In the genomic region with DNA sequence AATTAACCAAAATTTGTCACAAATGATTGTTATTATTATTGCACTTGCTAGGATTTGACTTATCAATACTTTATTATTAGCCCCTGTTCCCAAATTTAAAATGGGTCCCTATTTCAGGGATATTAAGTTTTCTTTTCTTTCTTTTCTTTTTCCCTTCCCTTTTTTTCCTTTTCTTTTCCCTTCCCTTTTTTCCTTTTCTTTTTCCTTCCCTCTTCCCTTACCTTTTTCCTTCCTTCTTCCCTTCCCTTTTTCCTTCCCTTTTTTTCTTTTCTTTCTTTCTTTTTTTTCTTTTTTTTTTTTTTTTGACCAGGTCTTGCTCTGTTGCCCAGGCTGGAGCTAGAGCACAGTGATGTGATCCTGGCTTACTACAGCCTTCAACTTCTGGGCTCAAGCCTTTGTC, we compare ENCODE assay signal across 34 cellular contexts.
"Had no signal": no experiment of that assay in that cellular context is flagged by ENCODE, and none has a peak within 500 bp of the region (broad histone marks: within the 10 kb centered on the region; RNA-seq: fewer than 3 reads in every experiment).

No MANE protein-coding gene starts in this region.

- H3K4me1 ChIP-seq: ascending aorta, colonic mucosa had no signal

- DNase-seq: activated CD4-positive, alpha-beta memory T cell treated with anti-CD3 and anti-CD28 coated beads for 36 hours; activated CD4-positive, alpha-beta T cell treated with anti-CD3 and anti-CD28 coated beads for 1 hour; activated CD4-positive, alpha-beta T cell treated with anti-CD3 and anti-CD28 coated beads for 36 hours; activated CD4-positive, alpha-beta T cell treated with anti-CD3 and anti-CD28 coated beads, Interleukin-2, amount 50 U/mL, for 1 hour; activated CD4-positive, alpha-beta T cell treated with anti-CD3 and anti-CD28 coated beads, Interleukin-2, amount 50 U/mL, for 4 hours; activated CD4-positive, CD25-positive, alpha-beta regulatory T cell; activated CD8-positive, alpha-beta memory T cell treated with anti-CD3 and anti-CD28 coated beads, Interleukin-2, amount 50 U/mL, for 4 hours; activated CD8-positive, alpha-beta T cell treated with anti-CD3 and anti-CD28 coated beads for 36 hours; activated effector memory CD4-positive, alpha-beta T cell treated with anti-CD3 and anti-CD28 coated beads, Interleukin-2, amount 50 U/mL, for 16 hours; activated naive CD4-positive, alpha-beta T cell treated with anti-CD3 and anti-CD28 coated beads, Interleukin-2, amount 10 ng/mL, durations not matched to agents 7 days and 5 days; activated naive CD4-positive, alpha-beta T cell treated with Interleukin-2 at 50 U/mL for 16 hours; activated naive CD8-positive, alpha-beta T cell treated with anti-CD3 and anti-CD28 coated beads, Interleukin-2, amount 10 ng/mL, durations not matched to agents 7 days and 5 days; activated naive CD8-positive, alpha-beta T cell treated with anti-CD3 and anti-CD28 coated beads, Interleukin-2, amount 50 U/mL, for 24 hours; activated T-cell treated with anti-CD3 and anti-CD28 coated beads for 4 hours; activated T-cell treated with anti-CD3 and anti-CD28 coated beads, Interleukin-2, amount 50 U/mL, for 1 hour; activated T-cell treated with anti-CD3 and anti-CD28 coated beads, Interleukin-2, amount 50 U/mL, for 4 hours; activated T-cell treated with anti-CD3 and anti-CD28 coated beads, Interleukin-2, amount 50 U/mL, for 72 hours; amygdala; anterior cingulate cortex; central memory CD4-positive, alpha-beta T cell; colonic mucosa; T-cell; T-helper 2 cell; T-helper 9 cell had no signal

- H3K36me3 ChIP-seq: ascending aorta, colonic mucosa had no signal

- H3K4me3 ChIP-seq: ascending aorta, colonic mucosa had no signal

- H3K27me3 ChIP-seq: ascending aorta, colonic mucosa had no signal

- H3K9me3 Mint-ChIP-seq: activated CD4-positive, alpha-beta memory T cell treated with anti-CD3 and anti-CD28 coated beads for 36 hours; activated CD4-positive, alpha-beta T cell treated with anti-CD3 and anti-CD28 coated beads, Interleukin-2, amount 10 ng/mL, durations not matched to agents 24 days and 14 days; activated CD8-positive, alpha-beta T cell treated with anti-CD3 and anti-CD28 coated beads for 36 hours; activated naive CD4-positive, alpha-beta T cell treated with anti-CD3 and anti-CD28 coated beads, Interleukin-2, amount 10 ng/mL, durations not matched to agents 7 days and 5 days; activated naive CD4-positive, alpha-beta T cell treated with anti-CD3 and anti-CD28 coated beads, Interleukin-2, amount 50 U/mL, for 24 hours; activated naive CD8-positive, alpha-beta T cell treated with anti-CD3 and anti-CD28 coated beads, Interleukin-2, amount 10 ng/mL, durations not matched to agents 7 days and 5 days; activated naive CD8-positive, alpha-beta T cell treated with anti-CD3 and anti-CD28 coated beads, Interleukin-2, amount 50 U/mL, for 24 hours; activated T-cell treated with anti-CD3 and anti-CD28 coated beads, Interleukin-2, amount 50 U/mL, for 4 hours; activated T-cell treated with anti-CD3 and anti-CD28 coated beads, Interleukin-2, amount 50 U/mL, for 72 hours; activated T-helper 1 cell treated with anti-CD3 and anti-CD28 coated beads, Interleukin-12 subunit alpha, Interleukin-12 subunit beta, Interleukin-2, Interleukin-4 antibody, amounts not matched to agents 30 ng/mL and 10 ng/mL and 1 ng/mL, durations not matched to agents 14 hours and 24 hours and 36 hours; activated T-helper 17 cell treated with anti-CD3 and anti-CD28 coated beads, Interleukin-2, amount 50 U/mL, for 72 hours; T-cell; T-helper 2 cell treated with Interferon-gamma antibody and Interleukin-4, amounts not matched to agents 5 μg/mL and 100 μg/mL, for 36 hours had no signal

- H3K9me3 ChIP-seq: ascending aorta, colonic mucosa had no signal

- ATAC-seq: activated CD4-positive, alpha-beta T cell treated with anti-CD3 and anti-CD28 coated beads for 36 hours; activated CD4-positive, CD25-positive, alpha-beta regulatory T cell treated with anti-CD3 and anti-CD28 coated beads, Interleukin-2, amount 50 U/mL, for 24 hours; activated CD8-positive, alpha-beta T cell treated with anti-CD3 and anti-CD28 coated beads for 36 hours; activated naive CD8-positive, alpha-beta T cell treated with anti-CD3 and anti-CD28 coated beads, Interleukin-2, amount 50 U/mL, for 24 hours; activated T-cell treated with anti-CD3 and anti-CD28 coated beads, Interleukin-2, amount 50 U/mL, for 4 hours; activated T-cell treated with anti-CD3 and anti-CD28 coated beads, Interleukin-2, amount 50 U/mL, for 72 hours; activated T-helper 17 cell treated with anti-CD3 and anti-CD28 coated beads, Interleukin-2, amount 50 U/mL, for 72 hours; T-cell had no signal

- H3K27ac ChIP-seq: ascending aorta, colonic mucosa, VCaP had no signal

- H3K27ac Mint-ChIP-seq: activated CD4-positive, alpha-beta memory T cell treated with anti-CD3 and anti-CD28 coated beads for 36 hours; activated CD4-positive, alpha-beta T cell treated with anti-CD3 and anti-CD28 coated beads for 36 hours; activated CD4-positive, alpha-beta T cell treated with anti-CD3 and anti-CD28 coated beads, Interleukin-2, amount 10 ng/mL, durations not matched to agents 24 days and 14 days; activated CD8-positive, alpha-beta T cell treated with anti-CD3 and anti-CD28 coated beads for 36 hours; activated naive CD4-positive, alpha-beta T cell treated with anti-CD3 and anti-CD28 coated beads, Interleukin-2, amount 10 ng/mL, durations not matched to agents 7 days and 5 days; activated naive CD4-positive, alpha-beta T cell treated with anti-CD3 and anti-CD28 coated beads, Interleukin-2, amount 50 U/mL, for 24 hours; activated naive CD8-positive, alpha-beta T cell; activated naive CD8-positive, alpha-beta T cell treated with anti-CD3 and anti-CD28 coated beads, Interleukin-2, amount 10 ng/mL, durations not matched to agents 7 days and 5 days; activated naive CD8-positive, alpha-beta T cell treated with anti-CD3 and anti-CD28 coated beads, Interleukin-2, amount 50 U/mL, for 24 hours; activated T-cell treated with anti-CD3 and anti-CD28 coated beads, Interleukin-2, amount 50 U/mL, for 72 hours; activated T-helper 1 cell treated with anti-CD3 and anti-CD28 coated beads, Interleukin-12 subunit alpha, Interleukin-12 subunit beta, Interleukin-2, Interleukin-4 antibody, amounts not matched to agents 30 ng/mL and 10 ng/mL and 1 ng/mL, durations not matched to agents 14 hours and 24 hours and 36 hours; activated T-helper 17 cell treated with anti-CD3 and anti-CD28 coated beads, Interleukin-2, amount 50 U/mL, for 72 hours; brain; T-cell; T-helper 2 cell treated with Interferon-gamma antibody and Interleukin-4, amounts not matched to agents 5 μg/mL and 100 μg/mL, for 36 hours had no signal

- H3K36me3 Mint-ChIP-seq: activated CD4-positive, alpha-beta memory T cell treated with anti-CD3 and anti-CD28 coated beads for 36 hours; activated naive CD4-positive, alpha-beta T cell treated with anti-CD3 and anti-CD28 coated beads, Interleukin-2, amount 10 ng/mL, durations not matched to agents 7 days and 5 days; activated naive CD4-positive, alpha-beta T cell treated with anti-CD3 and anti-CD28 coated beads, Interleukin-2, amount 50 U/mL, for 24 hours; activated naive CD8-positive, alpha-beta T cell treated with anti-CD3 and anti-CD28 coated beads, Interleukin-2, amount 10 ng/mL, durations not matched to agents 7 days and 5 days; T-cell had no signal

- H3K4me1 Mint-ChIP-seq: activated CD4-positive, alpha-beta T cell treated with anti-CD3 and anti-CD28 coated beads, Interleukin-2, amount 10 ng/mL, durations not matched to agents 24 days and 14 days; activated naive CD4-positive, alpha-beta T cell treated with anti-CD3 and anti-CD28 coated beads, Interleukin-2, amount 10 ng/mL, durations not matched to agents 7 days and 5 days; activated naive CD8-positive, alpha-beta T cell treated with anti-CD3 and anti-CD28 coated beads, Interleukin-2, amount 10 ng/mL, durations not matched to agents 7 days and 5 days; activated naive CD8-positive, alpha-beta T cell treated with anti-CD3 and anti-CD28 coated beads, Interleukin-2, amount 50 U/mL, for 24 hours had no signal

- H3K27me3 Mint-ChIP-seq: activated CD4-positive, alpha-beta memory T cell treated with anti-CD3 and anti-CD28 coated beads for 36 hours; activated naive CD4-positive, alpha-beta T cell treated with anti-CD3 and anti-CD28 coated beads, Interleukin-2, amount 10 ng/mL, durations not matched to agents 7 days and 5 days; activated naive CD4-positive, alpha-beta T cell treated with anti-CD3 and anti-CD28 coated beads, Interleukin-2, amount 50 U/mL, for 24 hours; activated naive CD8-positive, alpha-beta T cell; activated naive CD8-positive, alpha-beta T cell treated with anti-CD3 and anti-CD28 coated beads, Interleukin-2, amount 10 ng/mL, durations not matched to agents 7 days and 5 days; activated T-helper 17 cell treated with anti-CD3 and anti-CD28 coated beads, Interleukin-2, amount 50 U/mL, for 72 hours; brain had no signal

- H3K4me3 Mint-ChIP-seq: activated CD4-positive, alpha-beta memory T cell treated with anti-CD3 and anti-CD28 coated beads for 36 hours; activated CD4-positive, alpha-beta T cell treated with anti-CD3 and anti-CD28 coated beads for 36 hours; activated CD4-positive, alpha-beta T cell treated with anti-CD3 and anti-CD28 coated beads, Interleukin-2, amount 10 ng/mL, durations not matched to agents 24 days and 14 days; activated CD8-positive, alpha-beta T cell treated with anti-CD3 and anti-CD28 coated beads for 36 hours; activated naive CD4-positive, alpha-beta T cell treated with anti-CD3 and anti-CD28 coated beads, Interleukin-2, amount 10 ng/mL, durations not matched to agents 7 days and 5 days; activated naive CD4-positive, alpha-beta T cell treated with anti-CD3 and anti-CD28 coated beads, Interleukin-2, amount 50 U/mL, for 24 hours; activated naive CD8-positive, alpha-beta T cell; activated naive CD8-positive, alpha-beta T cell treated with anti-CD3 and anti-CD28 coated beads, Interleukin-2, amount 10 ng/mL, durations not matched to agents 7 days and 5 days; activated naive CD8-positive, alpha-beta T cell treated with anti-CD3 and anti-CD28 coated beads, Interleukin-2, amount 50 U/mL, for 24 hours; activated T-cell treated with anti-CD3 and anti-CD28 coated beads, Interleukin-2, amount 50 U/mL, for 4 hours; activated T-cell treated with anti-CD3 and anti-CD28 coated beads, Interleukin-2, amount 50 U/mL, for 72 hours; activated T-helper 1 cell treated with anti-CD3 and anti-CD28 coated beads, Interleukin-12 subunit alpha, Interleukin-12 subunit beta, Interleukin-2, Interleukin-4 antibody, amounts not matched to agents 30 ng/mL and 10 ng/mL and 1 ng/mL, durations not matched to agents 14 hours and 24 hours and 36 hours; activated T-helper 17 cell treated with anti-CD3 and anti-CD28 coated beads, Interleukin-2, amount 50 U/mL, for 72 hours; brain; T-cell; T-helper 2 cell treated with Interferon-gamma antibody and Interleukin-4, amounts not matched to agents 5 μg/mL and 100 μg/mL, for 36 hours had no signal
